ENCODE assay signal across 15 cellular contexts in genomic region chr2:128487650-128488387, GRCh38.
"Had no signal": no experiment of that assay in that cellular context is flagged by ENCODE, and none has a peak within 500 bp of the region (broad histone marks: within the 10 kb centered on the region; RNA-seq: fewer than 3 reads in every experiment).

No MANE protein-coding gene starts in this region.

- H3K36me3 ChIP-seq: heart left ventricle had no signal

- H3K27ac ChIP-seq: heart left ventricle, VCaP had no signal

- ATAC-seq: activated CD8-positive, alpha-beta memory T cell treated with anti-CD3 and anti-CD28 coated beads, Interleukin-2, amount 10 ng/mL, durations not matched to agents 7 days and 5 days; heart left ventricle; left cardiac atrium had no signal

- H3K4me1 ChIP-seq: heart left ventricle had no signal

- H3K9me3 Mint-ChIP-seq: activated T-cell treated with anti-CD3 and anti-CD28 coated beads, Interleukin-2, amount 50 U/mL, for 24 hours had no signal

- DNase-seq: activated CD4-positive, alpha-beta T cell treated with anti-CD3 and anti-CD28 coated beads for 1 hour; activated CD4-positive, alpha-beta T cell treated with anti-CD3 and anti-CD28 coated beads, Interleukin-2, amount 50 U/mL, for 4 hours; activated CD8-positive, alpha-beta memory T cell treated with anti-CD3 and anti-CD28 coated beads, Interleukin-2, amount 10 ng/mL, durations not matched to agents 7 days and 5 days; activated effector memory CD4-positive, alpha-beta T cell treated with Interleukin-2 at 50 U/mL for 16 hours; activated naive CD4-positive, alpha-beta T cell treated with anti-CD3 and anti-CD28 coated beads, Interleukin-2, amount 50 U/mL, for 16 hours; activated T-cell treated with anti-CD3 and anti-CD28 coated beads, Interleukin-2, amount 50 U/mL, for 24 hours; dermis blood vessel endothelial cell; heart left ventricle; left cardiac atrium; retina; stimulated activated CD4-positive, alpha-beta T cell treated with anti-CD3 and anti-CD28 coated beads, Interleukin-15, amount 100 ng/mL, for 24 hours; stimulated activated CD4-positive, alpha-beta T cell treated with anti-CD3 and anti-CD28 coated beads, Interleukin-4, amount 100 ng/mL, for 1 hour; stimulated activated naive CD4-positive, alpha-beta T cell treated with Interleukin-2 at 50 U/mL for 16 hours had no signal

- H3K4me1 Mint-ChIP-seq: activated CD8-positive, alpha-beta memory T cell treated with anti-CD3 and anti-CD28 coated beads, Interleukin-2, amount 10 ng/mL, durations not matched to agents 7 days and 5 days had no signal

- H3K27ac Mint-ChIP-seq: activated CD8-positive, alpha-beta memory T cell treated with anti-CD3 and anti-CD28 coated beads, Interleukin-2, amount 10 ng/mL, durations not matched to agents 7 days and 5 days; activated T-cell treated with anti-CD3 and anti-CD28 coated beads, Interleukin-2, amount 50 U/mL, for 24 hours had no signal

- H3K4me3 ChIP-seq: heart left ventricle, lung had no signal

- H3K36me3 Mint-ChIP-seq: activated CD8-positive, alpha-beta memory T cell treated with anti-CD3 and anti-CD28 coated beads, Interleukin-2, amount 10 ng/mL, durations not matched to agents 7 days and 5 days had no signal

- H3K4me3 Mint-ChIP-seq: activated CD8-positive, alpha-beta memory T cell treated with anti-CD3 and anti-CD28 coated beads, Interleukin-2, amount 10 ng/mL, durations not matched to agents 7 days and 5 days; activated T-cell treated with anti-CD3 and anti-CD28 coated beads, Interleukin-2, amount 50 U/mL, for 24 hours had no signal
